Comparison of ENCODE assay signal across 28 cellular contexts in genomic region chr2:234322766-234323465, GRCh38.
DNase-seq lines count a peak whose midpoint lies in the region; ATAC-seq and TF ChIP-seq lines count a peak whose summit lies in the region.
"Had no signal": no experiment of that assay in that cellular context is flagged by ENCODE, and none has a peak within 500 bp of the region (broad histone marks: within the 10 kb centered on the region; RNA-seq: fewer than 3 reads in every experiment).

No MANE protein-coding gene starts in this region.

- POLR2A ChIA-PET in activated CD4-positive, alpha-beta T cell treated with anti-CD3 and anti-CD28 coated beads, Interleukin-2, amount 10 ng/mL, durations not matched to agents 7 days and 5 days (lab: Charles Lee) = interaction anchor here (0.6 kb wide), 1 partner anchor 29 kb away, joined by 3 read pairs; no protein-coding TSS in a partner anchor
- POLR2A ChIA-PET in CD8-positive, alpha-beta T cell (lab: Charles Lee) = interaction anchor here (0.7 to 1.0 kb wide), 3 partner anchors 9 to 1320 kb away, joined by 3 to 4 read pairs (median 4); no protein-coding TSS in a partner anchor

- peaks cover 10% of the 10 kb centered on the region for H3K4me1 ChIP-seq in CD8-positive, alpha-beta T cell (ENCODE audit: insufficient read depth, low read length)
- H3K4me1 ChIP-seq: BE2C, Caco-2, left ventricle myocardium inferior, prostate gland, sigmoid colon, SJCRH30, upper lobe of right lung had no signal

- no peak overlapping the region for H3K27ac ChIP-seq in CD8-positive, alpha-beta T cell (ENCODE audit: low read depth, low read length)
- H3K27ac ChIP-seq: epithelial cell of prostate, left ventricle myocardium inferior, prostate gland, sigmoid colon, SJCRH30, suprapubic skin, upper lobe of right lung had no signal

- H3K36me3 ChIP-seq in CD8-positive, alpha-beta T cell (ENCODE audit: insufficient read depth, low read length) = no peaks in the 10 kb centered on the region
- H3K36me3 ChIP-seq: BE2C, left ventricle myocardium inferior, prostate gland, sigmoid colon, SJCRH30, suprapubic skin, upper lobe of right lung had no signal

- no peak for DNase-seq in activated CD4-positive, alpha-beta T cell treated with anti-CD3 and anti-CD28 coated beads, Interleukin-2, amount 10 ng/mL, durations not matched to agents 7 days and 5 days
- no peak for DNase-seq in activated CD4-positive, alpha-beta T cell treated with anti-CD3 and anti-CD28 coated beads, Interleukin-2, amount 50 U/mL, for 48 hours
- no peak for DNase-seq in CD8-positive, alpha-beta T cell
- no peak for DNase-seq in T-helper 17 cell
- DNase-seq in central memory CD8-positive, alpha-beta T cell (ENCODE audit: low spot score in 2 of 2) = no peak
- no peak for DNase-seq in cardiac septum (ENCODE audit: low spot score)
- DNase-seq in cerebellar nuclear complex (lab: John Stamatoyannopoulos, UW) = no peak
- DNase-seq: ACHN; BE2C; Caco-2; GOT3; HFFc6; IMR-90; left ventricle myocardium inferior; NCI-H1092; NCI-H1694 treated with DMSO at 0.1 percent for 48 hours; NCI-H226; NCI-H748 treated with DMSO at 0.1 percent for 48 hours; nucleus accumbens; sigmoid colon; SJCRH30; stimulated activated CD4-positive, alpha-beta T cell treated with anti-CD3 and anti-CD28 coated beads, Interleukin-4, amount 100 ng/mL, for 24 hours; upper lobe of right lung had no signal

- H3K4me3 Mint-ChIP-seq in activated CD4-positive, alpha-beta T cell treated with anti-CD3 and anti-CD28 coated beads, Interleukin-2, amount 10 ng/mL, durations not matched to agents 7 days and 5 days = no peak overlapping the region
- no peak overlapping the region for H3K4me3 Mint-ChIP-seq in CD8-positive, alpha-beta T cell
- peak overlapping the region; percentile 28 for H3K4me3 Mint-ChIP-seq in T-helper 17 cell
- H3K4me3 Mint-ChIP-seq in central memory CD8-positive, alpha-beta T cell = no peak overlapping the region
- H3K4me3 Mint-ChIP-seq: HFFc6; stimulated activated memory B cell treated with anti-CD40 and anti-IgM and Interleukin-4, amounts not matched to agents 10 μg/mL and 1 μg/mL and 100 μg/mL, for 72 hours had no signal

- no peak for TF ChIP-seq CTCF in CD8-positive, alpha-beta T cell (IDR thresholded peaks at IDR 0.05)

- H3K27me3 ChIP-seq in CD8-positive, alpha-beta T cell (ENCODE audit: insufficient read depth, low read length) = no peaks in the 10 kb centered on the region
- H3K27me3 ChIP-seq: BE2C, sigmoid colon, SJCRH30, suprapubic skin, upper lobe of right lung had no signal

- H3K36me3 Mint-ChIP-seq in activated CD4-positive, alpha-beta T cell treated with anti-CD3 and anti-CD28 coated beads, Interleukin-2, amount 10 ng/mL, durations not matched to agents 7 days and 5 days (ENCODE audit: low read depth) = peaks cover 17% of the 10 kb centered on the region
- no peaks in the 10 kb centered on the region for H3K36me3 Mint-ChIP-seq in CD8-positive, alpha-beta T cell
- H3K36me3 Mint-ChIP-seq in T-helper 17 cell (ENCODE audit: low read depth) = no peaks in the 10 kb centered on the region
- peaks cover 2% of the 10 kb centered on the region for H3K36me3 Mint-ChIP-seq in central memory CD8-positive, alpha-beta T cell (ENCODE audit: insufficient read depth)

- no peak overlapping the region for H3K4me3 ChIP-seq in CD8-positive, alpha-beta T cell (ENCODE audit: low read depth, low read length)
- H3K4me3 ChIP-seq: left ventricle myocardium inferior, prostate gland, sigmoid colon, SJCRH30, suprapubic skin, upper lobe of right lung had no signal

- ATAC-seq in CD8-positive, alpha-beta T cell = peak; percentile 56
- ATAC-seq in T-helper 17 cell = peak; percentile 90
- peak; percentile 60 for ATAC-seq in central memory CD8-positive, alpha-beta T cell (replicated peaks; ENCODE audit: extremely low read depth, poor library complexity, severe bottlenecking)
- ATAC-seq in HG02798 (IDR thresholded peaks at IDR 0.05; ENCODE audit: poor library complexity, unreplicated experiment) = no peak
- ATAC-seq: stimulated activated memory B cell treated with anti-CD40 and anti-IgM and Interleukin-4, amounts not matched to agents 10 μg/mL and 1 μg/mL and 100 μg/mL, for 72 hours; upper lobe of right lung had no signal

- intact Hi-C loops in CD8-positive, alpha-beta T cell (cut with DNase I, micrococcal nuclease) = loop anchor here in 1 of 2 experiments (5.0 kb wide), 1 partner anchor 44 kb away; no protein-coding TSS in a partner anchor
- intact Hi-C loops in cardiac septum (cut with DNase I) = no loop called here

- no peaks in the 10 kb centered on the region for H3K27me3 Mint-ChIP-seq in activated CD4-positive, alpha-beta T cell treated with anti-CD3 and anti-CD28 coated beads, Interleukin-2, amount 10 ng/mL, durations not matched to agents 7 days and 5 days
- H3K27me3 Mint-ChIP-seq in CD8-positive, alpha-beta T cell (ENCODE audit: low read depth) = no peaks in the 10 kb centered on the region
- H3K27me3 Mint-ChIP-seq in T-helper 17 cell = no peaks in the 10 kb centered on the region
- no peaks in the 10 kb centered on the region for H3K27me3 Mint-ChIP-seq in central memory CD8-positive, alpha-beta T cell

- peak overlapping the region; percentile 73 for H3K27ac Mint-ChIP-seq in activated CD4-positive, alpha-beta T cell treated with anti-CD3 and anti-CD28 coated beads, Interleukin-2, amount 10 ng/mL, durations not matched to agents 7 days and 5 days
- H3K27ac Mint-ChIP-seq in CD8-positive, alpha-beta T cell = no peak overlapping the region
- H3K27ac Mint-ChIP-seq in T-helper 17 cell = peak overlapping the region; percentile 87
- H3K27ac Mint-ChIP-seq in central memory CD8-positive, alpha-beta T cell (ENCODE audit: low read depth) = peak overlapping the region; percentile 19
- H3K27ac Mint-ChIP-seq: HFFc6; stimulated activated memory B cell treated with anti-CD40 and anti-IgM and Interleukin-4, amounts not matched to agents 10 μg/mL and 1 μg/mL and 100 μg/mL, for 72 hours had no signal

- H3K4me1 Mint-ChIP-seq in activated CD4-positive, alpha-beta T cell treated with anti-CD3 and anti-CD28 coated beads, Interleukin-2, amount 10 ng/mL, durations not matched to agents 7 days and 5 days = peaks cover 58% of the 10 kb centered on the region
- peaks cover 28% of the 10 kb centered on the region for H3K4me1 Mint-ChIP-seq in CD8-positive, alpha-beta T cell (ENCODE audit: low read depth)
- peaks cover 27% of the 10 kb centered on the region for H3K4me1 Mint-ChIP-seq in T-helper 17 cell
- H3K4me1 Mint-ChIP-seq in central memory CD8-positive, alpha-beta T cell = peaks cover 39% of the 10 kb centered on the region

- CTCF ChIA-PET in activated CD4-positive, alpha-beta T cell treated with anti-CD3 and anti-CD28 coated beads, Interleukin-2, amount 10 ng/mL, durations not matched to agents 7 days and 5 days (lab: Charles Lee) = no interaction called here
- CTCF ChIA-PET in CD8-positive, alpha-beta T cell (lab: Charles Lee) = interaction anchor here (0.7 kb wide), 1 partner anchor 24 kb away, joined by 4 read pairs; no protein-coding TSS in a partner anchor

- no peaks in the 10 kb centered on the region for H3K9me3 ChIP-seq in CD8-positive, alpha-beta T cell (ENCODE audit: low read length)
- H3K9me3 ChIP-seq in T-helper 17 cell (ENCODE audit: control insufficient read depth, low read length, poor library complexity, severe bottlenecking) = no peaks in the 10 kb centered on the region
- H3K9me3 ChIP-seq: BE2C, Caco-2, left ventricle myocardium inferior, prostate gland, sigmoid colon, SJCRH30, suprapubic skin, upper lobe of right lung had no signal

- H3K9me3 Mint-ChIP-seq in activated CD4-positive, alpha-beta T cell treated with anti-CD3 and anti-CD28 coated beads, Interleukin-2, amount 10 ng/mL, durations not matched to agents 7 days and 5 days = peaks cover 10% of the 10 kb centered on the region
- H3K9me3 Mint-ChIP-seq in CD8-positive, alpha-beta T cell = no peaks in the 10 kb centered on the region
- no peaks in the 10 kb centered on the region for H3K9me3 Mint-ChIP-seq in central memory CD8-positive, alpha-beta T cell
- H3K9me3 Mint-ChIP-seq: HFFc6; stimulated activated memory B cell treated with anti-CD40 and anti-IgM and Interleukin-4, amounts not matched to agents 10 μg/mL and 1 μg/mL and 100 μg/mL, for 72 hours had no signal
